Comparison of ENCODE assay signal across 20 cellular contexts in genomic region chr13:48593551-48593950, GRCh38.
DNase-seq lines count a peak whose midpoint lies in the region; ATAC-seq and TF ChIP-seq lines count a peak whose summit lies in the region.
"Had no signal": no experiment of that assay in that cellular context is flagged by ENCODE, and none has a peak within 500 bp of the region (broad histone marks: within the 10 kb centered on the region; RNA-seq: fewer than 3 reads in every experiment).

No MANE protein-coding gene starts in this region.

- H3K4ac ChIP-seq in mesenchymal stem cell (ENCODE audit: low read depth in 1 of 2, low read length in 2 of 2), result no peak overlapping the region

- peak overlapping the region; percentile 57 for H2AK5ac ChIP-seq in mesenchymal stem cell (ENCODE audit: low read length, severe bottlenecking)

- H3K79me1 ChIP-seq in mesenchymal stem cell (replicated peaks; ENCODE audit: low read length, poor library complexity, severe bottlenecking), result no peaks in the 10 kb centered on the region

- TF ChIP-seq CTCF in GM23338 (conservative IDR thresholded peaks at IDR 0.05; ENCODE audit: low read depth in 2 of 2) (no peak), lower lobe of right lung (IDR thresholded peaks at IDR 0.05) (no peak), foreskin fibroblast (IDR thresholded peaks at IDR 0.05; ENCODE audit: low read depth, low read length) (no peak)

- no peaks in the 10 kb centered on the region for H3F3A ChIP-seq in GM23338 (replicated peaks; ENCODE audit: low read depth)

- H3K9me2 ChIP-seq in GM23338 (ENCODE audit: insufficient read depth), result no peaks in the 10 kb centered on the region

- peak overlapping the region; percentile 88 for H3K27ac Mint-ChIP-seq in GM23338

- H3K4me2 ChIP-seq in GM23338, result peak overlapping the region; percentile 53
- H3K4me2 ChIP-seq in mesenchymal stem cell (ENCODE audit: low read length, poor library complexity, severe bottlenecking), result no peak overlapping the region
- H3K4me2 ChIP-seq: A549, BLaER1, PC-9 had no signal

- H4K8ac ChIP-seq in mesenchymal stem cell (ENCODE audit: low read length), result no peak overlapping the region

- no peak overlapping the region for H4K91ac ChIP-seq in mesenchymal stem cell (ENCODE audit: low read length)

- H3K36me3 Mint-ChIP-seq in GM23338 (ENCODE audit: low read depth), result peaks cover 28% of the 10 kb centered on the region
- H3K36me3 Mint-ChIP-seq: CD4-positive, alpha-beta memory T cell had no signal

- intact Hi-C loops in lower lobe of right lung (cut with DNase I), result loop anchor here (10.0 kb wide), 1 partner anchor 181 kb away; no protein-coding TSS in a partner anchor

- no peaks in the 10 kb centered on the region for H3K27me3 ChIP-seq in GM23338 (ENCODE audit: insufficient read depth)
- no peaks in the 10 kb centered on the region for H3K27me3 ChIP-seq in adipocyte (replicated peaks; ENCODE audit: control insufficient read depth, insufficient read depth, low read length)
- H3K27me3 ChIP-seq in mesenchymal stem cell (ENCODE audit: control insufficient read depth in 1 of 2, insufficient read depth in 1 of 2, low read length in 2 of 2), result peaks cover 0 to 16% of the 10 kb centered on the region in 2 experiments
- no peaks in the 10 kb centered on the region for H3K27me3 ChIP-seq in lower lobe of right lung (ENCODE audit: low read depth)
- H3K27me3 ChIP-seq: BLaER1 had no signal

- H3K27me3 Mint-ChIP-seq in GM23338 (ENCODE audit: insufficient read depth, low read depth, poor library complexity), result peaks cover 12% of the 10 kb centered on the region
- H3K27me3 Mint-ChIP-seq: CD4-positive, alpha-beta memory T cell had no signal

- no peak overlapping the region for H2BK5ac ChIP-seq in mesenchymal stem cell (ENCODE audit: low read depth, low read length, poor library complexity, severe bottlenecking)

- 85% methylated on average over 3 of the region's 4 CpGs for WGBS in mesenchymal stem cell

- H4K20me1 ChIP-seq in GM23338 (replicated peaks; ENCODE audit: insufficient read depth), result no peaks in the 10 kb centered on the region
- H4K20me1 ChIP-seq: BLaER1 had no signal

- no peaks in the 10 kb centered on the region for H3K9me3 ChIP-seq in adipocyte (ENCODE audit: control insufficient read depth, low read length)
- H3K9me3 ChIP-seq in mesenchymal stem cell (ENCODE audit: control insufficient read depth, low read length), result no peaks in the 10 kb centered on the region
- H3K9me3 ChIP-seq in lower lobe of right lung, result no peaks in the 10 kb centered on the region
- H3K9me3 ChIP-seq: A549 had no signal

- H3K36me3 ChIP-seq in GM23338 (ENCODE audit: insufficient read depth) (no peaks in the 10 kb centered on the region), adipocyte (ENCODE audit: control insufficient read depth, insufficient read depth, low read length, severe bottlenecking) (no peaks in the 10 kb centered on the region), mesenchymal stem cell (ENCODE audit: control insufficient read depth in 1 of 2, insufficient read depth in 2 of 2, low read depth in 1 of 2, low read length in 2 of 2) (no peaks in the 10 kb centered on the region), lower lobe of right lung (no peaks in the 10 kb centered on the region)
- H3K36me3 ChIP-seq: BLaER1, HAP-1 had no signal

- peak overlapping the region; percentile 90 for H3K27ac ChIP-seq in GM23338 (ENCODE audit: low read depth)
- H3K27ac ChIP-seq in mesenchymal stem cell (ENCODE audit: low read length, poor library complexity, severe bottlenecking), result no peak overlapping the region
- no peak overlapping the region for H3K27ac ChIP-seq in lower lobe of right lung
- H3K27ac ChIP-seq: A549, BLaER1, PC-9, RWPE1 had no signal

- H3K23ac ChIP-seq in mesenchymal stem cell (ENCODE audit: low read length in 2 of 2), result no peak overlapping the region

- H3K18ac ChIP-seq in mesenchymal stem cell (ENCODE audit: low read depth in 1 of 2, low read length in 2 of 2), result no peak overlapping the region

- peaks cover 24% of the 10 kb centered on the region for H3K9me3 Mint-ChIP-seq in GM23338

- peak overlapping the region; percentile 55 for H3K9ac ChIP-seq in adipocyte (ENCODE audit: low read length)
- no peak overlapping the region for H3K9ac ChIP-seq in mesenchymal stem cell (ENCODE audit: low read length)

- peaks cover 43% of the 10 kb centered on the region for H3K4me1 Mint-ChIP-seq in GM23338

- no peak overlapping the region for H2BK15ac ChIP-seq in mesenchymal stem cell (ENCODE audit: low read depth, poor library complexity, severe bottlenecking)

- peak overlapping the region; percentile 15; the same call in 1 of the 3 replicates for H3K4me3 Mint-ChIP-seq in GM23338
- H3K4me3 Mint-ChIP-seq: CD4-positive, alpha-beta memory T cell had no signal

- H3K14ac ChIP-seq in mesenchymal stem cell (ENCODE audit: low read length in 2 of 2), result no peak overlapping the region

- H3K79me2 ChIP-seq in GM23338 (replicated peaks; ENCODE audit: insufficient read depth), result no peaks in the 10 kb centered on the region

- H2BK12ac ChIP-seq in mesenchymal stem cell (ENCODE audit: low read length in 2 of 2), result no peak overlapping the region

- peak; percentile 33 for ATAC-seq in GM23338
- ATAC-seq in HG03139 (IDR thresholded peaks at IDR 0.05; ENCODE audit: unreplicated experiment), result no peak
- ATAC-seq in lower lobe of right lung, result no peak
- ATAC-seq: A549, K562, SK-N-SH treated with all-trans-retinoic acid at 6 μM for 48 hours had no signal

- DNase-seq in AML-193 (lab: John Stamatoyannopoulos, UW), result peak; percentile 10 to 36
- DNase-seq in GM23338 (ENCODE audit: low spot score), result no peak
- DNase-seq in adipocyte (ENCODE audit: low read depth), result no peak
- no peak for DNase-seq in mesenchymal stem cell
- no peak for DNase-seq in cerebellar nuclear complex (lab: John Stamatoyannopoulos, UW)
- DNase-seq in lower lobe of right lung, result no peak
- DNase-seq in foreskin fibroblast, result no peak
- DNase-seq: CD4-positive, alpha-beta memory T cell; NCI-H1694 treated with DMSO at 0.1 percent for 48 hours; NCI-H510A; NCI-H774; PC-9; SIG-M5 had no signal

- H2AFZ ChIP-seq in GM23338, result peak overlapping the region; percentile 5; the same call in 1 of the 2 replicates
- no peak overlapping the region for H2AFZ ChIP-seq in mesenchymal stem cell (ENCODE audit: low read depth, low read length)
- H2AFZ ChIP-seq: PC-9 had no signal

- no peak overlapping the region for H2BK120ac ChIP-seq in mesenchymal stem cell (ENCODE audit: low read depth, low read length)

- H3K4me1 ChIP-seq in GM23338 (ENCODE audit: insufficient read depth), result peaks cover 36% of the 10 kb centered on the region
- H3K4me1 ChIP-seq in adipocyte (ENCODE audit: control insufficient read depth, insufficient read depth, low read length), result peaks cover 17% of the 10 kb centered on the region
- peaks cover 14% of the 10 kb centered on the region for H3K4me1 ChIP-seq in mesenchymal stem cell (ENCODE audit: control insufficient read depth, insufficient read depth, low read depth, low read length)
- H3K4me1 ChIP-seq in lower lobe of right lung, result no peaks in the 10 kb centered on the region
- H3K4me1 ChIP-seq: A549 had no signal

- H3K4me3 ChIP-seq in GM23338, result peak overlapping the region; percentile 13
- H3K4me3 ChIP-seq in adipocyte (ENCODE audit: low read length), result no peak overlapping the region
- H3K4me3 ChIP-seq in mesenchymal stem cell (ENCODE audit: insufficient read depth in 1 of 2, low read depth in 1 of 2, low read length in 2 of 2), result no peak overlapping the region
- H3K4me3 ChIP-seq in lower lobe of right lung, result no peak overlapping the region
- no peak overlapping the region for H3K4me3 ChIP-seq in foreskin fibroblast (ENCODE audit: low read depth in 1 of 2, low read length in 2 of 2)
- H3K4me3 ChIP-seq: A549, BLaER1, HAP-1, K562, PC-9 had no signal

TF ChIP-seq in GM23338, 12 proteins besides CTCF, POLR2A, EP300 and RAD21:
- no peak for TF ChIP-seq CREB1 (CRISPR knock-in tag; IDR thresholded peaks at IDR 0.05; ENCODE audit: low read depth)

Comparison
In these comparisons a context has a peak if more than half of its experiments do, and no peak if none do; other contexts are left out.
1. DNase-seq: peak in AML-193 (2 of 2); none in GM23338 (single experiment), adipocyte (single experiment), mesenchymal stem cell (single experiment), cerebellar nuclear complex (0 of 2), lower lobe of right lung (single experiment) and foreskin fibroblast (0 of 2).